1 cellular context compared by ENCODE assay signal in the genomic region with DNA sequence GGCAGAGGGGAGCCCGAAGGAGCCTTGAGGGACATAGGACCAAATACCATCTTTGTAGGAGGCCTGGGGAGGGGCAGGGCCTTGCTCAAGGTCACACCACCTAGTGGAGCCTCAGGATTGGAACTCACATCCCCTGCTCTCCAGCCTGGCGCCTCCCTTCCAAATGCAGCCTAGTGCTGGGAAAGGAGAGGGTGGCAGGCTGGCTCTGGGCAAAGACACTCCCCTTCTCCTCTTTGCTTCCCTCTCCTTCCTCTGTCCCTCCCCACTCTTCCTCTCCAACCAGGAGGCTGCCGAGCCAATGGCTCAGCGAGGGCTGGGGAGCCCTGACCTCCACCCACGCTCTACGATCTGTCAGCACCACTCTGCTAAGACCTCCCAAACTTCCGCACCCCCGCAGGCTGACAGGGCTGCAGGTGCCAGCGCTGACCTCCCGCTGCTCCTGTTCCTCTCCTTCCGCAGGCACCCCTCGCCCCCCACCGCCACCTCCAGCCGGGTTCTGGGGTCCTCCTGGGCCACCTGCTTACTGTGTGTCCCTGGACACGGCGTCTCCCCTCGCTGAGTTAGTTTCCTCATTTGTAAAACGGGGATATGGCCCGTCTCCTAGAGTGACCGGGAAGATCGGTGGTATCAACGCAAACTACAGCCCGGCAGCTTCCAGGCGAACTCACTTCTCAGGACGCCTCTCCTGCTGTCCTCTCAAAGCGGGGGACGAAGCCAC.
TF ChIP-seq lines count a peak whose summit lies in the region.

No MANE protein-coding gene starts in this region.

TF ChIP-seq in HepG2, 621 proteins besides CTCF, POLR2A, EP300 and RAD21 (continued from another document and continues in another):
- TF ChIP-seq, protein P1, sequence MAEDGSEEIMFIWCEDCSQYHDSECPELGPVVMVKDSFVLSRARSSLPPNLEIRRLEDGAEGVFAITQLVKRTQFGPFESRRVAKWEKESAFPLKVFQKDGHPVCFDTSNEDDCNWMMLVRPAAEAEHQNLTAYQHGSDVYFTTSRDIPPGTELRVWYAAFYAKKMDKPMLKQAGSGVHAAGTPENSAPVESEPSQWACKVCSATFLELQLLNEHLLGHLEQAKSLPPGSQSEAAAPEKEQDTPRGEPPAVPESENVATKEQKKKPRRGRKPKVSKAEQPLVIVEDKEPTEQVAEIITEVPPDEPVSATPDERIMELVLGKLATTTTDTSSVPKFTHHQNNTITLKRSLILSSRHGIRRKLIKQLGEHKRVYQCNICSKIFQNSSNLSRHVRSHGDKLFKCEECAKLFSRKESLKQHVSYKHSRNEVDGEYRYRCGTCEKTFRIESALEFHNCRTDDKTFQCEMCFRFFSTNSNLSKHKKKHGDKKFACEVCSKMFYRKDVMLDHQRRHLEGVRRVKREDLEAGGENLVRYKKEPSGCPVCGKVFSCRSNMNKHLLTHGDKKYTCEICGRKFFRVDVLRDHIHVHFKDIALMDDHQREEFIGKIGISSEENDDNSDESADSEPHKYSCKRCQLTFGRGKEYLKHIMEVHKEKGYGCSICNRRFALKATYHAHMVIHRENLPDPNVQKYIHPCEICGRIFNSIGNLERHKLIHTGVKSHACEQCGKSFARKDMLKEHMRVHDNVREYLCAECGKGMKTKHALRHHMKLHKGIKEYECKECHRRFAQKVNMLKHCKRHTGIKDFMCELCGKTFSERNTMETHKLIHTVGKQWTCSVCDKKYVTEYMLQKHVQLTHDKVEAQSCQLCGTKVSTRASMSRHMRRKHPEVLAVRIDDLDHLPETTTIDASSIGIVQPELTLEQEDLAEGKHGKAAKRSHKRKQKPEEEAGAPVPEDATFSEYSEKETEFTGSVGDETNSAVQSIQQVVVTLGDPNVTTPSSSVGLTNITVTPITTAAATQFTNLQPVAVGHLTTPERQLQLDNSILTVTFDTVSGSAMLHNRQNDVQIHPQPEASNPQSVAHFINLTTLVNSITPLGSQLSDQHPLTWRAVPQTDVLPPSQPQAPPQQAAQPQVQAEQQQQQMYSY (CRISPR knock-in tag; IDR thresholded peaks at IDR 0.05): no peak
- TF ChIP-seq ASH2L (IDR thresholded peaks at IDR 0.05; ENCODE audit: insufficient read length, low read depth, low read length) (no peak), MLLT10 (CRISPR knock-in tag; IDR thresholded peaks at IDR 0.05) (no peak), SRSF1 (optimal IDR thresholded peaks at IDR 0.05; ENCODE audit: low read depth, low read length) (peak; percentile 0), ZKSCAN8 (CRISPR knock-in tag; IDR thresholded peaks at IDR 0.05; ENCODE audit: borderline replicate concordance) (peak; percentile 4; the same call in 1 of the 2 replicates), ZNF33A (CRISPR knock-in tag; IDR thresholded peaks at IDR 0.05; ENCODE audit: borderline replicate concordance) (no peak), ATF1 (CRISPR knock-in tag; IDR thresholded peaks at IDR 0.05) (no peak), ELF1 (CRISPR knock-in tag; IDR thresholded peaks at IDR 0.05) (no peak), MAFK (conservative IDR thresholded peaks at IDR 0.05 in 1 of 2, IDR thresholded peaks at IDR 0.05 in 1 of 2; ENCODE audit: low read length in 2 of 2) (no peak), ARNTL (CRISPR knock-in tag; IDR thresholded peaks at IDR 0.05) (no peak; the same call in 1 of the 2 replicates), ZNF367 (CRISPR knock-in tag; IDR thresholded peaks at IDR 0.05; ENCODE audit: borderline replicate concordance) (no peak), ZSCAN22 (CRISPR knock-in tag; IDR thresholded peaks at IDR 0.05) (no peak), CEBPG (CRISPR knock-in tag; IDR thresholded peaks at IDR 0.05) (no peak), PCBP2 (optimal IDR thresholded peaks at IDR 0.05; ENCODE audit: low read depth, low read length, poor library complexity, severe bottlenecking) (no peak), MAF1 (CRISPR knock-in tag; IDR thresholded peaks at IDR 0.05; ENCODE audit: borderline replicate concordance) (no peak), SP2 (CRISPR knock-in tag; IDR thresholded peaks at IDR 0.05) (no peak), KAT7 (CRISPR knock-in tag; IDR thresholded peaks at IDR 0.05; ENCODE audit: borderline replicate concordance) (no peak; the same call in 1 of the 2 replicates), ZNF382 (CRISPR knock-in tag; IDR thresholded peaks at IDR 0.05; ENCODE audit: borderline replicate concordance) (no peak), BORCS8-MEF2B (CRISPR knock-in tag; IDR thresholded peaks at IDR 0.05) (no peak), ZNF446 (CRISPR knock-in tag; IDR thresholded peaks at IDR 0.05) (no peak), SNRNP70 (IDR thresholded peaks at IDR 0.05; ENCODE audit: low read depth, low read length) (no peak), ZNF205 (CRISPR knock-in tag; IDR thresholded peaks at IDR 0.05) (no peak)
- TF ChIP-seq, protein P2, sequence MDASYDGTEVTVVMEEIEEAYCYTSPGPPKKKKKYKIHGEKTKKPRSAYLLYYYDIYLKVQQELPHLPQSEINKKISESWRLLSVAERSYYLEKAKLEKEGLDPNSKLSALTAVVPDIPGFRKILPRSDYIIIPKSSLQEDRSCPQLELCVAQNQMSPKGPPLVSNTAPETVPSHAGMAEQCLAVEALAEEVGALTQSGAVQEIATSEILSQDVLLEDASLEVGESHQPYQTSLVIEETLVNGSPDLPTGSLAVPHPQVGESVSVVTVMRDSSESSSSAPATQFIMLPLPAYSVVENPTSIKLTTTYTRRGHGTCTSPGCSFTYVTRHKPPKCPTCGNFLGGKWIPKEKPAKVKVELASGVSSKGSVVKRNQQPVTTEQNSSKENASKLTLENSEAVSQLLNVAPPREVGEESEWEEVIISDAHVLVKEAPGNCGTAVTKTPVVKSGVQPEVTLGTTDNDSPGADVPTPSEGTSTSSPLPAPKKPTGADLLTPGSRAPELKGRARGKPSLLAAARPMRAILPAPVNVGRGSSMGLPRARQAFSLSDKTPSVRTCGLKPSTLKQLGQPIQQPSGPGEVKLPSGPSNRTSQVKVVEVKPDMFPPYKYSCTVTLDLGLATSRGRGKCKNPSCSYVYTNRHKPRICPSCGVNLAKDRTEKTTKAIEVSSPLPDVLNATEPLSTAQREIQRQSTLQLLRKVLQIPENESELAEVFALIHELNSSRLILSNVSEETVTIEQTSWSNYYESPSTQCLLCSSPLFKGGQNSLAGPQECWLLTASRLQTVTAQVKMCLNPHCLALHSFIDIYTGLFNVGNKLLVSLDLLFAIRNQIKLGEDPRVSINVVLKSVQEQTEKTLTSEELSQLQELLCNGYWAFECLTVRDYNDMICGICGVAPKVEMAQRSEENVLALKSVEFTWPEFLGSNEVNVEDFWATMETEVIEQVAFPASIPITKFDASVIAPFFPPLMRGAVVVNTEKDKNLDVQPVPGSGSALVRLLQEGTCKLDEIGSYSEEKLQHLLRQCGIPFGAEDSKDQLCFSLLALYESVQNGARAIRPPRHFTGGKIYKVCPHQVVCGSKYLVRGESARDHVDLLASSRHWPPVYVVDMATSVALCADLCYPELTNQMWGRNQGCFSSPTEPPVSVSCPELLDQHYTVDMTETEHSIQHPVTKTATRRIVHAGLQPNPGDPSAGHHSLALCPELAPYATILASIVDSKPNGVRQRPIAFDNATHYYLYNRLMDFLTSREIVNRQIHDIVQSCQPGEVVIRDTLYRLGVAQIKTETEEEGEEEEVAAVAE (CRISPR knock-in tag; IDR thresholded peaks at IDR 0.05; ENCODE audit: borderline replicate concordance): peak; percentile 51; the same call in 1 of the 2 replicates
- TF ChIP-seq, protein P3, sequence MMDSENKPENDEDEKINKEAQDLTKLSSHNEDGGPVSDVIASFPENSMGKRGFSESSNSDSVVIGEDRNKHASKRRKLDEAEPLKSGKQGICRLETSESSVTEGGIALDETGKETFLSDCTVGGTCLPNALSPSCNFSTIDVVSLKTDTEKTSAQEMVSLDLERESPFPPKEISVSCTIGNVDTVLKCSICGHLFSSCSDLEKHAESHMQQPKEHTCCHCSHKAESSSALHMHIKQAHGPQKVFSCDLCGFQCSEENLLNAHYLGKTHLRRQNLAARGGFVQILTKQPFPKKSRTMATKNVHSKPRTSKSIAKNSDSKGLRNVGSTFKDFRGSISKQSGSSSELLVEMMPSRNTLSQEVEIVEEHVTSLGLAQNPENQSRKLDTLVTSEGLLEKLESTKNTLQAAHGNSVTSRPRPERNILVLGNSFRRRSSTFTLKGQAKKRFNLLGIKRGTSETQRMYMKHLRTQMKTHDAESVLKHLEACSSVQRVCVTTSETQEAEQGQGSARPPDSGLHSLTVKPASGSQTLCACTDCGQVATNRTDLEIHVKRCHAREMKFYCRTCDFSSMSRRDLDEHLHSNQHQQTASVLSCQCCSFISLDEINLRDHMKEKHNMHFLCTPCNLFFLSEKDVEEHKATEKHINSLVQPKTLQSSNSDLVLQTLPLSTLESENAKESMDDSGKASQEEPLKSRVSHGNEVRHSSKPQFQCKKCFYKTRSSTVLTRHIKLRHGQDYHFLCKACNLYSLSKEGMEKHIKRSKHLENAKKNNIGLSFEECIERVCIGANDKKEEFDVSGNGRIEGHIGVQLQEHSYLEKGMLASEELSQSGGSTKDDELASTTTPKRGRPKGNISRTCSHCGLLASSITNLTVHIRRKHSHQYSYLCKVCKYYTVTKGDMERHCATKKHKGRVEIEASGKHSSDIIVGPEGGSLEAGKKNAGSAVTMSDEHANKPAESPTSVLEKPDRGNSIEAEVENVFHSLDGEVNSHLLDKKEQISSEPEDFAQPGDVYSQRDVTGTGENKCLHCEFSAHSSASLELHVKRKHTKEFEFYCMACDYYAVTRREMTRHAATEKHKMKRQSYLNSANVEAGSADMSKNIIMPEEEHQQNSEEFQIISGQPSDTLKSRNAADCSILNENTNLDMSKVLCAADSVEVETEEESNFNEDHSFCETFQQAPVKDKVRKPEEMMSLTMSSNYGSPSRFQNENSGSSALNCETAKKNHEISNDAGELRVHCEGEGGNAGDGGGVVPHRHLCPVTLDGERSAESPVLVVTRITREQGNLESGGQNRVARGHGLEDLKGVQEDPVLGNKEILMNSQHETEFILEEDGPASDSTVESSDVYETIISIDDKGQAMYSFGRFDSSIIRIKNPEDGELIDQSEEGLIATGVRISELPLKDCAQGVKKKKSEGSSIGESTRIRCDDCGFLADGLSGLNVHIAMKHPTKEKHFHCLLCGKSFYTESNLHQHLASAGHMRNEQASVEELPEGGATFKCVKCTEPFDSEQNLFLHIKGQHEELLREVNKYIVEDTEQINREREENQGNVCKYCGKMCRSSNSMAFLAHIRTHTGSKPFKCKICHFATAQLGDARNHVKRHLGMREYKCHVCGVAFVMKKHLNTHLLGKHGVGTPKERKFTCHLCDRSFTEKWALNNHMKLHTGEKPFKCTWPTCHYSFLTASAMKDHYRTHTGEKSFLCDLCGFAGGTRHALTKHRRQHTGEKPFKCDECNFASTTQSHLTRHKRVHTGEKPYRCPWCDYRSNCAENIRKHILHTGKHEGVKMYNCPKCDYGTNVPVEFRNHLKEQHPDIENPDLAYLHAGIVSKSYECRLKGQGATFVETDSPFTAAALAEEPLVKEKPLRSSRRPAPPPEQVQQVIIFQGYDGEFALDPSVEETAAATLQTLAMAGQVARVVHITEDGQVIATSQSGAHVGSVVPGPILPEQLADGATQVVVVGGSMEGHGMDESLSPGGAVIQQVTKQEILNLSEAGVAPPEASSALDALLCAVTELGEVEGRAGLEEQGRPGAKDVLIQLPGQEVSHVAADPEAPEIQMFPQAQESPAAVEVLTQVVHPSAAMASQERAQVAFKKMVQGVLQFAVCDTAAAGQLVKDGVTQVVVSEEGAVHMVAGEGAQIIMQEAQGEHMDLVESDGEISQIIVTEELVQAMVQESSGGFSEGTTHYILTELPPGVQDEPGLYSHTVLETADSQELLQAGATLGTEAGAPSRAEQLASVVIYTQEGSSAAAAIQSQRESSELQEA (CRISPR knock-in tag; IDR thresholded peaks at IDR 0.05; ENCODE audit: not compliant biosample characterization): no peak
- TF ChIP-seq, protein P4, sequence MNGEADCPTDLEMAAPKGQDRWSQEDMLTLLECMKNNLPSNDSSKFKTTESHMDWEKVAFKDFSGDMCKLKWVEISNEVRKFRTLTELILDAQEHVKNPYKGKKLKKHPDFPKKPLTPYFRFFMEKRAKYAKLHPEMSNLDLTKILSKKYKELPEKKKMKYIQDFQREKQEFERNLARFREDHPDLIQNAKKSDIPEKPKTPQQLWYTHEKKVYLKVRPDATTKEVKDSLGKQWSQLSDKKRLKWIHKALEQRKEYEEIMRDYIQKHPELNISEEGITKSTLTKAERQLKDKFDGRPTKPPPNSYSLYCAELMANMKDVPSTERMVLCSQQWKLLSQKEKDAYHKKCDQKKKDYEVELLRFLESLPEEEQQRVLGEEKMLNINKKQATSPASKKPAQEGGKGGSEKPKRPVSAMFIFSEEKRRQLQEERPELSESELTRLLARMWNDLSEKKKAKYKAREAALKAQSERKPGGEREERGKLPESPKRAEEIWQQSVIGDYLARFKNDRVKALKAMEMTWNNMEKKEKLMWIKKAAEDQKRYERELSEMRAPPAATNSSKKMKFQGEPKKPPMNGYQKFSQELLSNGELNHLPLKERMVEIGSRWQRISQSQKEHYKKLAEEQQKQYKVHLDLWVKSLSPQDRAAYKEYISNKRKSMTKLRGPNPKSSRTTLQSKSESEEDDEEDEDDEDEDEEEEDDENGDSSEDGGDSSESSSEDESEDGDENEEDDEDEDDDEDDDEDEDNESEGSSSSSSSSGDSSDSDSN (CRISPR knock-in tag; IDR thresholded peaks at IDR 0.05): peak; percentile 72
- TF ChIP-seq, protein P5, sequence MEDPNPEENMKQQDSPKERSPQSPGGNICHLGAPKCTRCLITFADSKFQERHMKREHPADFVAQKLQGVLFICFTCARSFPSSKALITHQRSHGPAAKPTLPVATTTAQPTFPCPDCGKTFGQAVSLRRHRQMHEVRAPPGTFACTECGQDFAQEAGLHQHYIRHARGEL (CRISPR knock-in tag; IDR thresholded peaks at IDR 0.05): no peak
